ENCODE assay signal across 13 cellular contexts in genomic region chr1:39173995-39174380, GRCh38. TPM values are rescaled to one million over a fixed set of nuclear protein-coding genes. Genes with fewer than 3 reads are reported as not detected.
DNase-seq lines count a peak whose midpoint lies in the region; ATAC-seq and TF ChIP-seq lines count a peak whose summit lies in the region.
"Had no signal": no experiment of that assay in that cellular context is flagged by ENCODE, and none has a peak within 500 bp of the region (broad histone marks: within the 10 kb centered on the region; RNA-seq: fewer than 3 reads in every experiment).

No MANE protein-coding gene starts in this region.

- no peak for DNase-seq in breast epithelium (ENCODE audit: low spot score in 2 of 2)
- no peak for DNase-seq in sigmoid colon
- DNase-seq in NCI-H2029 (lab: John Stamatoyannopoulos, UW): no peak
- DNase-seq: activated naive CD8-positive, alpha-beta T cell treated with anti-CD3 and anti-CD28 coated beads, Interleukin-2, amount 10 ng/mL, durations not matched to agents 7 days and 5 days; NCI-H446 treated with DMSO at 0.1 percent for 48 hours; stimulated activated CD4-positive, alpha-beta T cell treated with anti-CD3 and anti-CD28 coated beads, Interleukin-12 subunit alpha, Interleukin-12 subunit beta, amount 100 ng/mL, for 4 hours had no signal

- no peaks in the 10 kb centered on the region for H3K27me3 ChIP-seq in BLaER1 treated with 17β-estradiol and CSF1 and Interleukin-3, amounts not matched to agents 10 nM and 100 nM
- H3K27me3 ChIP-seq in breast epithelium (no peaks in the 10 kb centered on the region), iPS-15b (ENCODE audit: control insufficient read depth, insufficient read depth, low read length) (no peaks in the 10 kb centered on the region), sigmoid colon (no peaks in the 10 kb centered on the region)

- H3K36me3 ChIP-seq in BLaER1 treated with 17β-estradiol and CSF1 and Interleukin-3, amounts not matched to agents 10 nM and 100 nM: no peaks in the 10 kb centered on the region
- H3K36me3 ChIP-seq in breast epithelium (no peaks in the 10 kb centered on the region), iPS-15b (ENCODE audit: control insufficient read depth, insufficient read depth, low read length) (no peaks in the 10 kb centered on the region), sigmoid colon (no peaks in the 10 kb centered on the region)

- 67 to 89% methylated on average over 2 of the region's 2 CpGs for WGBS in sigmoid colon, 2 donors

- peak overlapping the region in 10 of 11 experiments; percentile 1 to 61 (median 29); a peak in 14 of 22 replicates for H3K9ac ChIP-seq in BLaER1 treated with 17β-estradiol and CSF1 and Interleukin-3, amounts not matched to agents 10 nM and 100 nM
- peak overlapping the region; percentile 1 for H3K9ac ChIP-seq in iPS-15b (ENCODE audit: low read depth, low read length)

- no peak overlapping the region for H3K4me3 ChIP-seq in BLaER1 treated with 17β-estradiol and CSF1 and Interleukin-3, amounts not matched to agents 10 nM and 100 nM
- H3K4me3 ChIP-seq in breast epithelium (peak overlapping the region in 1 of 3 donors; percentile 29), iPS-15b (ENCODE audit: low read depth, low read length) (no peak overlapping the region), sigmoid colon (no peak overlapping the region)
- H3K4me3 ChIP-seq: lung, SK-N-MC had no signal

- intact Hi-C loops in breast epithelium (cut with DNase I; ENCODE audit: low total_unique reads): no loop called here
- intact Hi-C loops in sigmoid colon (cut with DNase I): loop anchor here (5.0 kb wide), 1 partner anchor 42 kb away; no protein-coding TSS in a partner anchor

- H3K27ac ChIP-seq in BLaER1 treated with 17β-estradiol and CSF1 and Interleukin-3, amounts not matched to agents 10 nM and 100 nM: peak overlapping the region in 9 of 11 experiments; percentile 4 to 62 (median 35); a peak in 13 of 22 replicates
- H3K27ac ChIP-seq in breast epithelium (peak overlapping the region; percentile 87 to 89), sigmoid colon (peak overlapping the region; percentile 72 to 86 (median 84))
- H3K27ac ChIP-seq: SK-N-MC had no signal

- H4K20me1 ChIP-seq in BLaER1 treated with 17β-estradiol and CSF1 and Interleukin-3, amounts not matched to agents 10 nM and 100 nM: peaks cover 6 to 100% (median 45%) of the 10 kb centered on the region in 11 experiments; a peak in 15 of 22 replicates

- H3K9me3 ChIP-seq in BLaER1 treated with 17β-estradiol and CSF1 and Interleukin-3, amounts not matched to agents 10 nM and 100 nM (replicated peaks in 1 of 11): no peaks in the 10 kb centered on the region
- H3K9me3 ChIP-seq in breast epithelium: no peaks in the 10 kb centered on the region
- no peaks in the 10 kb centered on the region for H3K9me3 ChIP-seq in iPS-15b (ENCODE audit: control insufficient read depth, insufficient read depth, low read length)
- no peaks in the 10 kb centered on the region for H3K9me3 ChIP-seq in sigmoid colon

- TF ChIP-seq POLR2A in breast epithelium (IDR thresholded peaks at IDR 0.05) (no peak), sigmoid colon (IDR thresholded peaks at IDR 0.05) (no peak)

- TF ChIP-seq CTCF in breast epithelium (IDR thresholded peaks at IDR 0.05) (no peak), sigmoid colon (IDR thresholded peaks at IDR 0.05) (no peak)

- H3K4me1 ChIP-seq in BLaER1 treated with 17β-estradiol and CSF1 and Interleukin-3, amounts not matched to agents 10 nM and 100 nM: peaks cover 39 to 76% (median 65%) of the 10 kb centered on the region in 10 experiments
- peaks cover 5 to 45% of the 10 kb centered on the region in 2 donors for H3K4me1 ChIP-seq in breast epithelium
- peaks cover 22% of the 10 kb centered on the region for H3K4me1 ChIP-seq in iPS-15b (ENCODE audit: control insufficient read depth, insufficient read depth, low read length)
- peaks cover 0 to 94% (median 83%) of the 10 kb centered on the region in 4 donors for H3K4me1 ChIP-seq in sigmoid colon

- no peak for ATAC-seq in GM21825 (IDR thresholded peaks at IDR 0.05; ENCODE audit: unreplicated experiment)
- no peak for ATAC-seq in GM21515 (IDR thresholded peaks at IDR 0.05; ENCODE audit: unreplicated experiment)
- no peak for ATAC-seq in HG02970 (IDR thresholded peaks at IDR 0.05; ENCODE audit: low FRiP score, unreplicated experiment)

- TF ChIP-seq EP300 in sigmoid colon (IDR thresholded peaks at IDR 0.05): no peak

- peak overlapping the region; percentile 50 to 72 (median 63) for H3K4me2 ChIP-seq in BLaER1 treated with 17β-estradiol and CSF1 and Interleukin-3, amounts not matched to agents 10 nM and 100 nM

RNA-seq across cellular contexts. Expression of gene MACF1, which starts 30.5 kb away (rescaled TPM):
- total RNA-seq in breast epithelium (100 to 1,000 TPM; 279 to 350 (median 325) TPM), sigmoid colon (100 to 1,000 TPM; 292 to 657 (median 428) TPM)
- 10 to 100 TPM; 16.0 to 74.1 (median 18.0) TPM for polyA plus RNA-seq in sigmoid colon

Comparison
In these comparisons a context has a peak if more than half of its experiments do, and no peak if none do; other contexts are left out.
1. H3K27ac ChIP-seq: peak in every context shown above with its lines; median percentile 88 in breast epithelium; 84 in sigmoid colon; 35 in BLaER1 treated with 17β-estradiol and CSF1 and Interleukin-3, amounts not matched to agents 10 nM and 100 nM.